Comparison of ENCODE assay signal across 9 cellular contexts in genomic region chr9:119368681-119369581, GRCh38. TPM values are rescaled to one million over a fixed set of nuclear protein-coding genes. Genes with fewer than 3 reads are reported as not detected.
DNase-seq lines count a peak whose midpoint lies in the region; ATAC-seq, FAIRE-seq and TF ChIP-seq lines count a peak whose summit lies in the region.
"Had no signal": no experiment of that assay in that cellular context is flagged by ENCODE, and none has a peak within 500 bp of the region (broad histone marks: within the 10 kb centered on the region; RNA-seq: fewer than 3 reads in every experiment).

Gene BRINP1, minus strand, starts transcription at chr9:119369435. Its CDS starts 56,080 bp downstream, at chr9:119313355.

- no peaks in the 10 kb centered on the region for H3K9me3 ChIP-seq in H1 (ENCODE audit: insufficient read depth in 2 of 2, low read depth in 1 of 2, low read length in 1 of 2)
- H3K9me3 ChIP-seq in mesodermal cell (ENCODE audit: control insufficient read depth, low read length): no peaks in the 10 kb centered on the region

- no peak for TF ChIP-seq CTCF in H1 (IDR thresholded peaks at IDR 0.05; ENCODE audit: control extremely low read depth in 1 of 3, insufficient read depth in 1 of 3, low read depth in 1 of 3, low read length in 3 of 3)

- peak; percentile 90 for DNase-seq in COLO668 (lab: John Stamatoyannopoulos, UW; ENCODE audit: unreplicated experiment)
- peak; percentile 86 for DNase-seq in NCI-H2171 treated with DMSO at 0.1 percent for 48 hours (lab: John Stamatoyannopoulos, UW)
- peak; percentile 49 to 81 for DNase-seq in H1 (ENCODE audit: low read depth in 1 of 2, low spot score in 2 of 2)
- no peak for DNase-seq in NK-92 (lab: John Stamatoyannopoulos, UW; ENCODE audit: unreplicated experiment)

- H3K4ac ChIP-seq in H1 (replicated peaks; ENCODE audit: insufficient read length, low read depth, low read length): peak within 1 kb of the TSS; percentile 19

- ATAC-seq in GM18498 (IDR thresholded peaks at IDR 0.05; ENCODE audit: unreplicated experiment) (no peak), HG02840 (IDR thresholded peaks at IDR 0.05; ENCODE audit: low FRiP score, unreplicated experiment) (no peak), GM21723 (IDR thresholded peaks at IDR 0.05; ENCODE audit: unreplicated experiment) (no peak)

- 1% methylated on average over 56 of the region's 91 CpGs; no CpG with 5 or more reads in 1 of the 2 experiments for WGBS in H1 (ENCODE audit: extremely low coverage in 1 of 2, insufficient coverage in 1 of 2, insufficient read length in 1 of 2, insufficient replicate concordance in 2 of 2, low coverage in 1 of 2, low lambda C conversion rate in 2 of 2, missing lambda C conversion rate in 1 of 2), 2 experiments
- WGBS in mesodermal cell (ENCODE audit: insufficient coverage in 2 of 2), 2 experiments: 0% methylated on average over 46 to 57 of the region's 91 CpGs

- TF ChIP-seq RAD21 in H1 (IDR thresholded peaks at IDR 0.05 in 1 of 2, conservative IDR thresholded peaks at IDR 0.05 in 1 of 2; ENCODE audit: low read depth in 2 of 2, low read length in 2 of 2): no peak

- H4K8ac ChIP-seq in H1 (ENCODE audit: extremely low read depth, insufficient read depth, low read length): no peak within 1 kb of the TSS

- H3K4me1 ChIP-seq in H1 (replicated peaks in 1 of 4; ENCODE audit: control insufficient read depth in 3 of 4, insufficient read depth in 4 of 4, low read length in 3 of 4) (peaks cover 3 to 15% (median 6%) of the 10 kb centered on the region in 4 experiments; a peak in 6 of 7 replicates), mesodermal cell (ENCODE audit: control insufficient read depth, insufficient read depth, low read length, poor library complexity, severe bottlenecking) (peaks cover 4% of the 10 kb centered on the region)

- peak within 1 kb of the TSS; percentile 38 for H2BK120ac ChIP-seq in H1 (replicated peaks; ENCODE audit: low read depth, low read length)

- H3K79me2 ChIP-seq in H1 (ENCODE audit: control insufficient read depth in 1 of 2, insufficient read depth in 2 of 2, low read length in 2 of 2): peaks cover 0 to 23% of the 10 kb centered on the region in 2 experiments; a peak in 2 of 4 replicates

- no peak within 1 kb of the TSS for H4K91ac ChIP-seq in H1 (replicated peaks; ENCODE audit: insufficient read length, low read length)

- peaks cover 15% of the 10 kb centered on the region for H3K23me2 ChIP-seq in H1 (ENCODE audit: low read depth, low read length)

- peak within 1 kb of the TSS; percentile 46 to 67 (median 64) for H3K9ac ChIP-seq in H1 (replicated peaks in 1 of 4; ENCODE audit: extremely low read depth in 1 of 4, low read depth in 3 of 4, low read length in 3 of 4)

- peak within 1 kb of the TSS; percentile 91; the same call in 1 of the 2 replicates for H2BK12ac ChIP-seq in H1 (ENCODE audit: low read depth, low read length)

- H3K27me3 ChIP-seq in H1 (replicated peaks in 1 of 4; ENCODE audit: control insufficient read depth in 3 of 4, extremely low read depth in 1 of 4, insufficient read depth in 3 of 4, low read length in 3 of 4): peaks cover 0 to 8% (median 5%) of the 10 kb centered on the region in 4 experiments; a peak in 5 of 7 replicates

- H3K4me3 ChIP-seq in H1 (ENCODE audit: extremely low read depth in 1 of 4, insufficient read depth in 2 of 4, low read depth in 3 of 4, low read length in 4 of 4) (peak within 1 kb of the TSS; percentile 85 to 97 (median 88)), mesodermal cell (ENCODE audit: extremely low read depth, insufficient read depth, low read length, poor library complexity, severe bottlenecking) (peak within 1 kb of the TSS; percentile 51)

- H3K27ac ChIP-seq in H1 (ENCODE audit: low read depth, low read length) (no peak within 1 kb of the TSS; the same call in 1 of the 2 replicates), mesodermal cell (ENCODE audit: low read depth, low read length, severe bottlenecking) (no peak within 1 kb of the TSS)

- H4K20me1 ChIP-seq in H1 (replicated peaks in 1 of 2; ENCODE audit: control insufficient read depth in 1 of 2, insufficient read depth in 2 of 2, low read length in 2 of 2): peaks cover 0 to 4% of the 10 kb centered on the region in 2 experiments

- H4K5ac ChIP-seq in H1 (ENCODE audit: insufficient read length, low read depth, low read length): no peak within 1 kb of the TSS

- H3K14ac ChIP-seq in H1 (ENCODE audit: insufficient read length): no peak within 1 kb of the TSS

- TF ChIP-seq EP300 in H1 (IDR thresholded peaks at IDR 0.05; ENCODE audit: borderline replicate concordance in 1 of 2, low read depth in 2 of 2, low read length in 2 of 2): no peak

- no peaks in the 10 kb centered on the region for H3K36me3 ChIP-seq in H1 (ENCODE audit: control insufficient read depth in 2 of 4, insufficient read depth in 4 of 4, low read length in 3 of 4)
- H3K36me3 ChIP-seq in mesodermal cell (ENCODE audit: control insufficient read depth, insufficient read depth, low read length): no peaks in the 10 kb centered on the region

- no peak for FAIRE-seq in H1 (lab: Jason Lieb, UNC)
- FAIRE-seq: GM18507 had no signal

- CTCF ChIA-PET in H1 (lab: Charles Lee; ENCODE audit: partially characterized antibody): interaction anchor here (0.8 to 1.9 kb wide), 6 partner anchors 8 to 980 kb away, joined by 3 to 5 read pairs (median 4); no protein-coding TSS in a partner anchor

- POLR2A ChIA-PET in H1 (lab: Charles Lee; ENCODE audit: partially characterized antibody): interaction anchor here (0.6 to 1.1 kb wide), 2 partner anchors 70 to 255 kb away, joined by 3 read pairs; no protein-coding TSS in a partner anchor

- no peak within 1 kb of the TSS for H2BK20ac ChIP-seq in H1 (ENCODE audit: low read length)

- H2AFZ ChIP-seq in H1 (ENCODE audit: low read length): peak within 1 kb of the TSS; percentile 88

- peak within 1 kb of the TSS; percentile 48; the same call in 1 of the 2 replicates for H2BK15ac ChIP-seq in H1 (ENCODE audit: low read length)

- peak within 1 kb of the TSS; percentile 47; the same call in 1 of the 2 replicates for H2AK5ac ChIP-seq in H1 (ENCODE audit: low read depth, low read length)

- H3K79me1 ChIP-seq in H1 (ENCODE audit: low read depth, low read length): no peaks in the 10 kb centered on the region

- H3K18ac ChIP-seq in H1 (ENCODE audit: extremely low read depth, low read length): peak within 1 kb of the TSS; percentile 81

- H2BK5ac ChIP-seq in H1 (ENCODE audit: low read depth, low read length): peak within 1 kb of the TSS; percentile 55; the same call in 1 of the 2 replicates

- H3K4me2 ChIP-seq in H1 (ENCODE audit: insufficient read depth in 1 of 2, low read depth in 2 of 2, low read length in 2 of 2): peak within 1 kb of the TSS; percentile 97 to 98

- H3K56ac ChIP-seq in H1 (replicated peaks; ENCODE audit: insufficient read length, low read depth, low read length): peak within 1 kb of the TSS; percentile 52

- peak in 1 of 2 experiments; percentile 67; a peak in 2 of 3 replicates for TF ChIP-seq POLR2A in H1 (IDR thresholded peaks at IDR 0.05; ENCODE audit: control extremely low read depth in 1 of 2, low read depth in 2 of 2, low read length in 2 of 2)

- H3K23ac ChIP-seq in H1 (ENCODE audit: insufficient read length): no peak within 1 kb of the TSS

TF ChIP-seq in H1, 55 proteins besides CTCF, POLR2A, EP300 and RAD21:
- peak; percentile 95 for TF ChIP-seq ASH2L (IDR thresholded peaks at IDR 0.05; ENCODE audit: low read length)
- TF ChIP-seq KDM5A (IDR thresholded peaks at IDR 0.05; ENCODE audit: low read length): no peak
- TF ChIP-seq JUN (IDR thresholded peaks at IDR 0.05; ENCODE audit: low read depth, low read length): no peak
- peak; percentile 19; the same call in 1 of the 2 replicates for TF ChIP-seq BACH1 (IDR thresholded peaks at IDR 0.05; ENCODE audit: low read length)
- peak; percentile 77 for TF ChIP-seq TAF7 (optimal IDR thresholded peaks at IDR 0.05; ENCODE audit: borderline replicate concordance, low read depth, low read length)
- TF ChIP-seq PHF8 (conservative IDR thresholded peaks at IDR 0.05; ENCODE audit: low read depth, low read length): 0 out of 2 replicates have a peak, but pooled peaks have one; percentile 42
- TF ChIP-seq POU5F1 (IDR thresholded peaks at IDR 0.05; ENCODE audit: low read depth, low read length): no peak
- TF ChIP-seq BCL11A (IDR thresholded peaks at IDR 0.05; ENCODE audit: low read depth in 2 of 2, low read length in 2 of 2): no peak
- TF ChIP-seq EGR1 (IDR thresholded peaks at IDR 0.05; ENCODE audit: borderline replicate concordance, low read depth, low read length): 0 out of 2 replicates have a peak, but pooled peaks have one; percentile 33
- TF ChIP-seq EZH2 (IDR thresholded peaks at IDR 0.05; ENCODE audit: low read depth, low read length, severe bottlenecking): no peak
- no peak for TF ChIP-seq JUND (IDR thresholded peaks at IDR 0.05; ENCODE audit: low read length)
- peak; percentile 12; the same call in 1 of the 2 replicates for TF ChIP-seq YY1 (IDR thresholded peaks at IDR 0.05; ENCODE audit: low read depth, low read length)
- TF ChIP-seq SRF (IDR thresholded peaks at IDR 0.05; ENCODE audit: low read depth, low read length): no peak
- TF ChIP-seq KDM4A (IDR thresholded peaks at IDR 0.05; ENCODE audit: low read depth, low read length, severe bottlenecking): peak; percentile 89
- peak; percentile 97; the same call in 1 of the 2 replicates for TF ChIP-seq RBBP5 (IDR thresholded peaks at IDR 0.05; ENCODE audit: borderline replicate concordance, low read depth, low read length)
- peak; percentile 76 for TF ChIP-seq CHD2 (IDR thresholded peaks at IDR 0.05; ENCODE audit: low read length)
- no peak; the same call in 1 of the 2 replicates for TF ChIP-seq MAX (IDR thresholded peaks at IDR 0.05)
- no peak for TF ChIP-seq MAFK (IDR thresholded peaks at IDR 0.05; ENCODE audit: low read depth, low read length)

RNA-seq across cellular contexts. Expression of gene BRINP1, which starts in this region (rescaled TPM):
- 20.3 and 20.5 TPM in 2 replicates for total RNA-seq in H1 (2021; fragmentation: NEBNext Ultra II Directional; extraction: Animal tissue kit (Norgen Biotek cat#: 25700))
- 19.3 and 19.5 TPM in 2 replicates for polyA plus RNA-seq in H1 (2011; rRNA removed)
- 15.0 TPM for polyA plus RNA-seq in H1 (2011; cell fraction: cytosol; rRNA removed)
- 22.6 TPM for polyA plus RNA-seq in H1 (2011; cell fraction: nucleus; rRNA removed)
- polyA plus RNA-seq in H1 (2012, experiment 1 of 2): 16.9 to 20.4 TPM (median 18.7 TPM) in 4 replicates
- 6.2 TPM for polyA plus RNA-seq in H1 (2012, experiment 2 of 2)
- polyA plus RNA-seq in H1 (2013, experiment 1 of 2): 24.9 TPM
- polyA plus RNA-seq in H1 (2013, experiment 2 of 2): 28.3 TPM
- 26.5 and 27.0 TPM in 2 replicates for polyA minus RNA-seq in H1 (2011; rRNA and poly(A)+ RNA removed)
- polyA minus RNA-seq in H1 (2011; cell fraction: cytosol; rRNA and poly(A)+ RNA removed): 16.6 TPM
- polyA minus RNA-seq in H1 (2011; cell fraction: nucleus; rRNA and poly(A)+ RNA removed): 46.0 TPM
- polyA plus RNA-seq in mesodermal cell (2013, experiment 1 of 2): 8.0 TPM
- polyA plus RNA-seq in mesodermal cell (2013, experiment 2 of 2): 6.3 TPM
